ENCODE assay signal across 9 cellular contexts in the genomic region with DNA sequence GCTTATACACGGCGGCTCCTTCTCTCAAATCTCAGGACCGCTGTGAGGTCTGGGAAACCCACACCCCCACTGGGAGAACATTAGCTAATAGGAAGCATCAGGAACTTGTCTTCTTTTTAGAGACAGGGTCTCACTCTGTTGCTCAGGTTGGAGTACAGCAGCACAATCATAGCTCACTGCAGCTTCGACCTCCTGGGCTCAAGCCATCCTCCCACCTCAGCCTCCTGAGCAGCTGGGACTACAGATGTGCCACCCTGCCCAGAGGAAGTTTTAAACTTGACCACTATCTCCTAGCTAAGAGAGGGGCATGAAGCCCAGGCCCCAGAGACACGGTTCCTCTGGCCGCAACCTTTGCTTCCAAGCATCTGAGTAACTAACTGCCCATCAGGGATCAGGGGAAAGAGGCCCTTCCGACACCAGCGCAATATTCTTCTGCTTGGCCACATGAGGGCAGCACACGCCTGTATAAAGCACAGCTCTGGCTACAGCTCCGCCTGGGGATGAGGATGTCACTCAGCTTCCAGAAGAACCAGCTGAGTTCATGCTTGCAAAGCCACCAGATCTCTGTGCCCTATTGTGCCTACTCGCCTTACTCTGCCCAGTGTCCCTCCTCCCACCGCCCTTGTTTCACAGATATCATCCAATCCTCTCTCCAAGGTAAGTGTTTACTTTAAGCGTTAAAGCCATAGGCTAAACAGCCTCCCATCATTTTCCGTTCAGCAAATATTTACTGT. TPM values are rescaled to one million over a fixed set of nuclear protein-coding genes. Genes with fewer than 3 reads are reported as not detected.
DNase-seq lines count a peak whose midpoint lies in the region; ATAC-seq and TF ChIP-seq lines count a peak whose summit lies in the region.
"Had no signal": no experiment of that assay in that cellular context is flagged by ENCODE, and none has a peak within 500 bp of the region (broad histone marks: within the 10 kb centered on the region; RNA-seq: fewer than 3 reads in every experiment).

No MANE protein-coding gene starts in this region.

- 37 to 40% methylated on average over 14 of the region's 14 CpGs for WGBS in heart right ventricle, 2 donors

- POLR2A ChIA-PET in RWPE1 (lab: Yijun Ruan, JAX; ENCODE audit: low non-redundant PET): no interaction called here
- POLR2A ChIA-PET in activated naive CD8-positive, alpha-beta T cell treated with anti-CD3 and anti-CD28 coated beads, Interleukin-2, amount 10 ng/mL, durations not matched to agents 7 days and 5 days (lab: Charles Lee): no interaction called here

- no peaks in the 10 kb centered on the region for H3K4me1 ChIP-seq in heart right ventricle

- DNase-seq in AG09309 (ENCODE audit: low read depth): peak; percentile 31
- peak; percentile 80 for DNase-seq in GM13977 (ENCODE audit: low spot score)
- DNase-seq in HuH-7 (ENCODE audit: low spot score): peak; percentile 97
- peak; percentile 76 for DNase-seq in RWPE1 (ENCODE audit: low spot score)
- DNase-seq in activated naive CD8-positive, alpha-beta T cell treated with anti-CD3 and anti-CD28 coated beads, Interleukin-2, amount 10 ng/mL, durations not matched to agents 7 days and 5 days: peak; percentile 61
- DNase-seq in heart right ventricle: peak; percentile 22 to 42
- peak; percentile 83 for DNase-seq in putamen (ENCODE audit: low spot score)
- DNase-seq in GOT3 (lab: John Stamatoyannopoulos, UW): no peak

- no peaks in the 10 kb centered on the region for H3K9me3 ChIP-seq in heart right ventricle

- H3K27me3 ChIP-seq in heart right ventricle: peaks cover 0 to 76% (median 52%) of the 10 kb centered on the region in 7 donors

- H3K4me3 Mint-ChIP-seq in activated naive CD8-positive, alpha-beta T cell treated with anti-CD3 and anti-CD28 coated beads, Interleukin-2, amount 10 ng/mL, durations not matched to agents 7 days and 5 days: no peak overlapping the region

- H3K27ac ChIP-seq in RWPE1 (no peak overlapping the region), heart right ventricle (no peak overlapping the region)
- H3K27ac ChIP-seq: skin epidermis had no signal

- ATAC-seq in activated naive CD8-positive, alpha-beta T cell treated with anti-CD3 and anti-CD28 coated beads, Interleukin-2, amount 10 ng/mL, durations not matched to agents 7 days and 5 days (ENCODE audit: low read depth): peak; percentile 75
- peak; percentile 75 to 89 (median 84) for ATAC-seq in heart right ventricle

- no peaks in the 10 kb centered on the region for H3K9me3 Mint-ChIP-seq in activated naive CD8-positive, alpha-beta T cell treated with anti-CD3 and anti-CD28 coated beads, Interleukin-2, amount 10 ng/mL, durations not matched to agents 7 days and 5 days

- TF ChIP-seq CTCF in AG09309 (IDR thresholded peaks at IDR 0.05; ENCODE audit: control insufficient read depth, insufficient read depth, low read depth, low read length, missing control alignments) (peak; percentile 79), GM13977 (IDR thresholded peaks at IDR 0.05; ENCODE audit: extremely low read depth, insufficient read depth, missing control alignments) (peak; percentile 91), RWPE1 (conservative IDR thresholded peaks at IDR 0.05; ENCODE audit: low read depth) (peak; percentile 70), heart right ventricle (IDR thresholded peaks at IDR 0.05) (peak; percentile 41 to 76 (median 72))

- CTCF ChIA-PET in RWPE1 (lab: Yijun Ruan, JAX): interaction anchor here (0.6 to 1.1 kb wide), 11 partner anchors 12 to 397 kb away, joined by 3 to 5 read pairs (median 3); no protein-coding TSS in a partner anchor

- H3K36me3 ChIP-seq in heart right ventricle: no peaks in the 10 kb centered on the region

- H3K27ac Mint-ChIP-seq in activated naive CD8-positive, alpha-beta T cell treated with anti-CD3 and anti-CD28 coated beads, Interleukin-2, amount 10 ng/mL, durations not matched to agents 7 days and 5 days: no peak overlapping the region

- no peaks in the 10 kb centered on the region for H3K36me3 Mint-ChIP-seq in activated naive CD8-positive, alpha-beta T cell treated with anti-CD3 and anti-CD28 coated beads, Interleukin-2, amount 10 ng/mL, durations not matched to agents 7 days and 5 days

- H3K4me3 ChIP-seq in AG09309 (ENCODE audit: control insufficient read depth, low read depth, low read length): no peak overlapping the region
- no peak overlapping the region for H3K4me3 ChIP-seq in heart right ventricle
- H3K4me3 ChIP-seq: skin epidermis had no signal

- intact Hi-C loops in heart right ventricle (cut with DNase I): loop anchor here in 9 of 10 donors (2.0 to 10.0 kb wide), 8 partner anchors 124 to 579 kb away; no protein-coding TSS in a partner anchor

- H3K4me1 Mint-ChIP-seq in activated naive CD8-positive, alpha-beta T cell treated with anti-CD3 and anti-CD28 coated beads, Interleukin-2, amount 10 ng/mL, durations not matched to agents 7 days and 5 days: no peaks in the 10 kb centered on the region

- peaks cover 22% of the 10 kb centered on the region for H3K27me3 Mint-ChIP-seq in activated naive CD8-positive, alpha-beta T cell treated with anti-CD3 and anti-CD28 coated beads, Interleukin-2, amount 10 ng/mL, durations not matched to agents 7 days and 5 days

- in situ Hi-C loops in GM13977 (cut with MboI; ENCODE audit: low pct_unique_long_range_greater_than_20kb, low sequenced_read_pairs, unreplicated experiment): no loop called here

RNA-seq across cellular contexts. Expression of a gene that starts 57.6 kb away (rescaled TPM):
- not detected for total RNA-seq in activated naive CD8-positive, alpha-beta T cell treated with anti-CD3 and anti-CD28 coated beads, Interleukin-2, amount 10 ng/mL, durations not matched to agents 7 days and 5 days
- under 1 TPM in 1 of 10 donors, not detected in 9; 0.05 TPM for total RNA-seq in heart right ventricle
- polyA plus RNA-seq in heart right ventricle: not detected
